In genomic region chr12:132825089-132825488, GRCh38 we compare ENCODE assay signal across 1 cellular context.
TF ChIP-seq lines count a peak whose summit lies in the region.

No MANE protein-coding gene starts in this region.

TF ChIP-seq in K562, 482 proteins besides CTCF, POLR2A, EP300 and RAD21:
- peak; percentile 60 for TF ChIP-seq RBFOX2 (IDR thresholded peaks at IDR 0.05; ENCODE audit: low read depth, low read length)
- TF ChIP-seq RBM39 (optimal IDR thresholded peaks at IDR 0.05; ENCODE audit: low read depth, low read length), result no peak
- peak; percentile 44; the same call in 1 of the 2 replicates for TF ChIP-seq POLR2G (IDR thresholded peaks at IDR 0.05; ENCODE audit: low read depth, low read length)
